Comparison of ENCODE assay signal across 8 cellular contexts in genomic region chr13:48001999-48002398, GRCh38. TPM values are rescaled to one million over a fixed set of nuclear protein-coding genes. Genes with fewer than 3 reads are reported as not detected.
DNase-seq lines count a peak whose midpoint lies in the region; ATAC-seq and TF ChIP-seq lines count a peak whose summit lies in the region.
"Not testable (repeated sequence)": the region's sequence is repeated elsewhere in the genome, so short reads cannot be mapped to it uniquely, and the experiment has no call there.

No MANE protein-coding gene starts in this region.

- H3K4me1 Mint-ChIP-seq in T-helper 1 cell treated with Interleukin-12 subunit alpha and Interleukin-12 subunit beta and Interleukin-4 antibody, amounts not matched to agents 30 μg/mL and 1 μg/mL, for 36 hours (ENCODE audit: low read depth) = peaks cover 20% of the 10 kb centered on the region
- H3K4me1 Mint-ChIP-seq in activated naive CD4-positive, alpha-beta T cell treated with anti-CD3 and anti-CD28 coated beads, Interleukin-2, amount 10 ng/mL, durations not matched to agents 7 days and 5 days = peaks cover 32% of the 10 kb centered on the region
- H3K4me1 Mint-ChIP-seq in dendritic cell treated with granulocyte-macrophage colony-stimulating factor and Interleukin-4, amounts not matched to agents 40 ng/mL and 50 ng/mL, for 4 days (ENCODE audit: low read depth) = peaks cover 30% of the 10 kb centered on the region
- peaks cover 36 to 37% of the 10 kb centered on the region in 2 donors for H3K4me1 Mint-ChIP-seq in natural killer cell
- H3K4me1 Mint-ChIP-seq in stimulated activated effector memory CD8-positive, alpha-beta T cell treated with anti-CD3 and anti-CD28 coated beads, Interleukin-12 subunit alpha, Interleukin-12 subunit beta, amount 100 ng/mL, for 72 hours = peaks cover 27% of the 10 kb centered on the region

- not testable (repeated sequence) for H3K36me3 ChIP-seq in heart left ventricle

- not testable (repeated sequence) for ATAC-seq in heart left ventricle; natural killer cell; stimulated activated effector memory CD8-positive, alpha-beta T cell treated with anti-CD3 and anti-CD28 coated beads, Interleukin-12 subunit alpha, Interleukin-12 subunit beta, amount 100 ng/mL, for 72 hours

- TF ChIP-seq POLR2A in heart left ventricle (IDR thresholded peaks at IDR 0.05) = not testable (repeated sequence)

- WGBS in heart left ventricle, 4 donors = 49 to 63% (median 51%) methylated on average over 5 of the region's 5 CpGs

- not testable (repeated sequence) for TF ChIP-seq CTCF in AG04450 (IDR thresholded peaks at IDR 0.05; ENCODE audit: low read depth, low read length); HFF-Myc (IDR thresholded peaks at IDR 0.05; ENCODE audit: low read depth, low read length, missing control alignments); heart left ventricle (IDR thresholded peaks at IDR 0.05); natural killer cell (IDR thresholded peaks at IDR 0.05)

- not testable (repeated sequence) for H3K27me3 ChIP-seq in AG04450 (ENCODE audit: control insufficient read depth, insufficient read depth, low read length); heart left ventricle

- not testable (repeated sequence) for DNase-seq in AG04450 (ENCODE audit: low read depth, low spot score); HFF-Myc (ENCODE audit: extremely low read depth, low read depth); activated naive CD4-positive, alpha-beta T cell treated with anti-CD3 and anti-CD28 coated beads, Interleukin-2, amount 10 ng/mL, durations not matched to agents 7 days and 5 days; heart left ventricle; natural killer cell; stimulated activated effector memory CD8-positive, alpha-beta T cell treated with anti-CD3 and anti-CD28 coated beads, Interleukin-12 subunit alpha, Interleukin-12 subunit beta, amount 100 ng/mL, for 72 hours (ENCODE audit: low spot score in 2 of 2)

- H3K4me3 ChIP-seq in AG04450 (ENCODE audit: low read depth, low read length) = not testable (repeated sequence)
- H3K4me3 ChIP-seq in HFF-Myc (replicated peaks; ENCODE audit: low read depth, low read length) = peak overlapping the region; percentile 91
- peak overlapping the region in 8 of 12 donors; percentile 81 to 100 (median 89) for H3K4me3 ChIP-seq in heart left ventricle

- H3K4me1 ChIP-seq in heart left ventricle = peaks cover 0 to 40% (median 15%) of the 10 kb centered on the region in 12 donors

- peak overlapping the region; percentile 91 for H3K27ac Mint-ChIP-seq in T-helper 1 cell treated with Interleukin-12 subunit alpha and Interleukin-12 subunit beta and Interleukin-4 antibody, amounts not matched to agents 30 μg/mL and 1 μg/mL, for 36 hours
- peak overlapping the region; percentile 93 for H3K27ac Mint-ChIP-seq in activated naive CD4-positive, alpha-beta T cell treated with anti-CD3 and anti-CD28 coated beads, Interleukin-2, amount 10 ng/mL, durations not matched to agents 7 days and 5 days
- peak overlapping the region; percentile 90 for H3K27ac Mint-ChIP-seq in dendritic cell treated with granulocyte-macrophage colony-stimulating factor and Interleukin-4, amounts not matched to agents 40 ng/mL and 50 ng/mL, for 4 days
- peak overlapping the region; percentile 72 to 89 for H3K27ac Mint-ChIP-seq in natural killer cell
- H3K27ac Mint-ChIP-seq in stimulated activated effector memory CD8-positive, alpha-beta T cell treated with anti-CD3 and anti-CD28 coated beads, Interleukin-12 subunit alpha, Interleukin-12 subunit beta, amount 100 ng/mL, for 72 hours = peak overlapping the region; percentile 93

- H3K4me3 Mint-ChIP-seq in T-helper 1 cell treated with Interleukin-12 subunit alpha and Interleukin-12 subunit beta and Interleukin-4 antibody, amounts not matched to agents 30 μg/mL and 1 μg/mL, for 36 hours = peak overlapping the region; percentile 93
- peak overlapping the region; percentile 94 for H3K4me3 Mint-ChIP-seq in activated naive CD4-positive, alpha-beta T cell treated with anti-CD3 and anti-CD28 coated beads, Interleukin-2, amount 10 ng/mL, durations not matched to agents 7 days and 5 days
- H3K4me3 Mint-ChIP-seq in dendritic cell treated with granulocyte-macrophage colony-stimulating factor and Interleukin-4, amounts not matched to agents 40 ng/mL and 50 ng/mL, for 4 days = peak overlapping the region; percentile 96
- peak overlapping the region; percentile 93 for H3K4me3 Mint-ChIP-seq in natural killer cell
- peak overlapping the region; percentile 91 for H3K4me3 Mint-ChIP-seq in stimulated activated effector memory CD8-positive, alpha-beta T cell treated with anti-CD3 and anti-CD28 coated beads, Interleukin-12 subunit alpha, Interleukin-12 subunit beta, amount 100 ng/mL, for 72 hours

- intact Hi-C loops in dendritic cell treated with granulocyte-macrophage colony-stimulating factor and Interleukin-4, amounts not matched to agents 40 ng/mL and 50 ng/mL, for 4 days (cut with micrococcal nuclease) = loop anchor here (5.0 kb wide), 1 partner anchor 35 kb away; the partner anchor contains the start of gene NUDT15
- intact Hi-C loops in heart left ventricle (cut with DNase I) = loop anchor here in 1 of 10 donors (5.0 kb wide), 1 partner anchor 35 kb away; the partner anchor contains the start of gene NUDT15
- intact Hi-C loops in natural killer cell (cut with micrococcal nuclease) = loop anchor here (2.0 kb wide), 1 partner anchor 37 kb away; no protein-coding TSS in a partner anchor

- not testable (repeated sequence) for H3K9me3 Mint-ChIP-seq in T-helper 1 cell treated with Interleukin-12 subunit alpha and Interleukin-12 subunit beta and Interleukin-4 antibody, amounts not matched to agents 30 μg/mL and 1 μg/mL, for 36 hours; activated naive CD4-positive, alpha-beta T cell treated with anti-CD3 and anti-CD28 coated beads, Interleukin-2, amount 10 ng/mL, durations not matched to agents 7 days and 5 days; dendritic cell treated with granulocyte-macrophage colony-stimulating factor and Interleukin-4, amounts not matched to agents 40 ng/mL and 50 ng/mL, for 4 days; natural killer cell; stimulated activated effector memory CD8-positive, alpha-beta T cell treated with anti-CD3 and anti-CD28 coated beads, Interleukin-12 subunit alpha, Interleukin-12 subunit beta, amount 100 ng/mL, for 72 hours

- H3K27me3 Mint-ChIP-seq in T-helper 1 cell treated with Interleukin-12 subunit alpha and Interleukin-12 subunit beta and Interleukin-4 antibody, amounts not matched to agents 30 μg/mL and 1 μg/mL, for 36 hours (ENCODE audit: low read depth); activated naive CD4-positive, alpha-beta T cell treated with anti-CD3 and anti-CD28 coated beads, Interleukin-2, amount 10 ng/mL, durations not matched to agents 7 days and 5 days; dendritic cell treated with granulocyte-macrophage colony-stimulating factor and Interleukin-4, amounts not matched to agents 40 ng/mL and 50 ng/mL, for 4 days; natural killer cell (ENCODE audit: low read depth in 2 of 2): not testable (repeated sequence)

- H3K9me3 ChIP-seq in AG04450 (ENCODE audit: control insufficient read depth, insufficient read depth, low read length); heart left ventricle: not testable (repeated sequence)

- CTCF ChIA-PET in AG04450 (lab: Charles Lee) = not testable (repeated sequence)
- CTCF ChIA-PET in activated naive CD4-positive, alpha-beta T cell treated with anti-CD3 and anti-CD28 coated beads, Interleukin-2, amount 10 ng/mL, durations not matched to agents 7 days and 5 days (lab: Charles Lee) = interaction anchor here (1.6 kb wide), 1 partner anchor 36 kb away, joined by 6 read pairs; the partner anchor contains the start of gene NUDT15

- H3K27ac ChIP-seq in AG04450 (ENCODE audit: low read depth, low read length) = peak overlapping the region; percentile 31
- H3K27ac ChIP-seq in heart left ventricle = not testable (repeated sequence)

- POLR2A ChIA-PET in AG04450 (lab: Yijun Ruan, JAX) = not testable (repeated sequence)

- not testable (repeated sequence) for H3K36me3 Mint-ChIP-seq in T-helper 1 cell treated with Interleukin-12 subunit alpha and Interleukin-12 subunit beta and Interleukin-4 antibody, amounts not matched to agents 30 μg/mL and 1 μg/mL, for 36 hours (ENCODE audit: low read depth); dendritic cell treated with granulocyte-macrophage colony-stimulating factor and Interleukin-4, amounts not matched to agents 40 ng/mL and 50 ng/mL, for 4 days (ENCODE audit: low read depth); natural killer cell
- H3K36me3 Mint-ChIP-seq in activated naive CD4-positive, alpha-beta T cell treated with anti-CD3 and anti-CD28 coated beads, Interleukin-2, amount 10 ng/mL, durations not matched to agents 7 days and 5 days = peaks cover 16% of the 10 kb centered on the region
- H3K36me3 Mint-ChIP-seq in stimulated activated effector memory CD8-positive, alpha-beta T cell treated with anti-CD3 and anti-CD28 coated beads, Interleukin-12 subunit alpha, Interleukin-12 subunit beta, amount 100 ng/mL, for 72 hours = peaks cover 18% of the 10 kb centered on the region

RNA-seq across cellular contexts. Expression of gene SUCLA2, which starts 0.9 kb away (rescaled TPM):
- polyA plus RNA-seq in AG04450 (2011; rRNA removed) = 50.7 and 63.5 TPM in 2 replicates
- polyA minus RNA-seq in AG04450 (2011; rRNA and poly(A)+ RNA removed) = 12.0 and 24.4 TPM in 2 replicates
- total RNA-seq in heart left ventricle = 100 to 1,000 TPM in 7 of 9 donors, 10 to 100 TPM in 2; 83.8 to 166 (median 125) TPM
- polyA plus RNA-seq in heart left ventricle = 10 to 100 TPM; 36.5 to 91.3 TPM
- total RNA-seq in natural killer cell = 10 to 100 TPM; 28.4 to 34.3 (median 31.0) TPM

RNA-seq across cellular contexts. Expression of gene NUDT15, which starts 35.5 kb away (rescaled TPM):
- polyA plus RNA-seq in AG04450 (2011; rRNA removed) = 13.9 and 17.1 TPM in 2 replicates
- polyA minus RNA-seq in AG04450 (2011; rRNA and poly(A)+ RNA removed) = 2.5 and 4.0 TPM in 2 replicates
- total RNA-seq in heart left ventricle = 10 to 100 TPM in 6 of 9 donors, 1 to 10 TPM in 3; 6.8 to 12.6 (median 10.4) TPM
- polyA plus RNA-seq in heart left ventricle = 10 to 100 TPM; 13.0 to 13.9 TPM
- total RNA-seq in natural killer cell = 1 to 10 TPM; 6.4 to 7.5 (median 6.5) TPM
